Comparison of ENCODE assay signal across 26 cellular contexts in genomic region chr14:105664691-105665090, GRCh38.
"Had no signal": no experiment of that assay in that cellular context is flagged by ENCODE, and none has a peak within 500 bp of the region (broad histone marks: within the 10 kb centered on the region; RNA-seq: fewer than 3 reads in every experiment).

No MANE protein-coding gene starts in this region.

- H3K4me3 Mint-ChIP-seq: activated B cell treated with CpG ODN at 0.5 μM for 24 hours; activated CD4-positive, alpha-beta memory T cell treated with anti-CD3 and anti-CD28 coated beads for 36 hours; activated CD4-positive, alpha-beta T cell treated with anti-CD3 and anti-CD28 coated beads, Interleukin-2, amount 10 ng/mL, durations not matched to agents 7 days and 5 days; activated naive CD8-positive, alpha-beta T cell treated with anti-CD3 and anti-CD28 coated beads, Interleukin-2, amount 10 ng/mL, durations not matched to agents 7 days and 5 days; activated T-cell treated with anti-CD3 and anti-CD28 coated beads, Interleukin-2, amount 50 U/mL, for 4 hours; T-cell had no signal

- H3K36me3 ChIP-seq: adrenal gland, MG63 had no signal

- ATAC-seq: activated T-cell treated with anti-CD3 and anti-CD28 coated beads, Interleukin-2, amount 50 U/mL, for 4 hours; T-cell had no signal

- H3K27ac Mint-ChIP-seq: activated B cell treated with CpG ODN at 0.5 μM for 24 hours; activated CD4-positive, alpha-beta memory T cell treated with anti-CD3 and anti-CD28 coated beads for 36 hours; activated CD4-positive, alpha-beta T cell treated with anti-CD3 and anti-CD28 coated beads, Interleukin-2, amount 10 ng/mL, durations not matched to agents 7 days and 5 days; activated naive CD8-positive, alpha-beta T cell treated with anti-CD3 and anti-CD28 coated beads, Interleukin-2, amount 10 ng/mL, durations not matched to agents 7 days and 5 days; T-cell had no signal

- H3K4me1 ChIP-seq: adrenal gland had no signal

- H3K27me3 Mint-ChIP-seq: activated B cell treated with CpG ODN at 0.5 μM for 24 hours; activated naive CD8-positive, alpha-beta T cell treated with anti-CD3 and anti-CD28 coated beads, Interleukin-2, amount 10 ng/mL, durations not matched to agents 7 days and 5 days had no signal

- H3K9me3 ChIP-seq: adrenal gland, MG63 had no signal

- DNase-seq: activated B cell treated with CpG ODN at 0.5 μM for 24 hours; activated CD4-positive, alpha-beta memory T cell treated with anti-CD3 and anti-CD28 coated beads for 36 hours; activated CD4-positive, alpha-beta T cell treated with anti-CD3 and anti-CD28 coated beads for 1 hour; activated CD4-positive, alpha-beta T cell treated with anti-CD3 and anti-CD28 coated beads, Interleukin-2, amount 10 ng/mL, durations not matched to agents 7 days and 5 days; activated CD8-positive, alpha-beta memory T cell treated with anti-CD3 and anti-CD28 coated beads for 24 hours; activated naive CD4-positive, alpha-beta T cell treated with anti-CD3 and anti-CD28 coated beads, Interleukin-2, amount 50 U/mL, for 16 hours; activated T-cell treated with anti-CD3 and anti-CD28 coated beads, Interleukin-2, amount 50 U/mL, for 4 hours; adrenal gland; anterior cingulate cortex; caudate nucleus; MG63; MV-4-11; NCI-H1092 treated with DMSO at 0.1 percent for 48 hours; NCI-H1417 treated with DMSO at 0.1 percent for 48 hours; NCI-H1694; NCI-H2029; NCI-H2107; NCI-H2171 treated with DMSO at 0.1 percent for 48 hours; NCI-H226; NCI-H526; NCI-H774; SHP77; T-cell; T-helper 2 cell; T1000 had no signal

- H3K4me1 Mint-ChIP-seq: activated CD4-positive, alpha-beta T cell treated with anti-CD3 and anti-CD28 coated beads, Interleukin-2, amount 10 ng/mL, durations not matched to agents 7 days and 5 days; activated naive CD8-positive, alpha-beta T cell treated with anti-CD3 and anti-CD28 coated beads, Interleukin-2, amount 10 ng/mL, durations not matched to agents 7 days and 5 days; T-cell had no signal

- H3K9me3 Mint-ChIP-seq: activated B cell treated with CpG ODN at 0.5 μM for 24 hours had no signal

- H3K4me3 ChIP-seq: adrenal gland, MG63 had no signal

- H3K36me3 Mint-ChIP-seq: activated CD4-positive, alpha-beta memory T cell treated with anti-CD3 and anti-CD28 coated beads for 36 hours; activated naive CD8-positive, alpha-beta T cell treated with anti-CD3 and anti-CD28 coated beads, Interleukin-2, amount 10 ng/mL, durations not matched to agents 7 days and 5 days; T-cell had no signal
